In the genomic region with DNA sequence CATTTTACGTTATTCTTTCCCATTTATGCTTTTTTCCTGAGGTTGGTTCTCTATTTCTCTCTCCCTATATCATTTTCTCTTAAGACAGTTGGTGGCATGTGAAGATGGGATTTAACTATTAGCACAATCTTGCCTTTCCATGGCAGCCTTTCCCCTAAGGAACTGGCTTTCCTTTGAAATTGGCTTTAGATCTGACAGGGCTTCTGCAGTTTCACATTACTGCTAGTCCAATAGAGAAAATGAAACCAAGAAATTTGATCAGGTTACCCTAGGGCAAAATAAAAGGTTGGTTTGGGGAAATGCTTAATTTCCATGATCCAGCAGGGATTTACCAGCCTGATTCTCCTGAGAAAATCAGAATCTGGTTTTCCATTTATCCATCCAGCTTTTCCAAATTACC, we compare ENCODE assay signal across 14 cellular contexts.
A peak's percentile ranks its signal among the peaks of the same experiment; 100 is the strongest.
DNase-seq lines count a peak whose midpoint lies in the region; ATAC-seq and TF ChIP-seq lines count a peak whose summit lies in the region.
"Had no signal": no experiment of that assay in that cellular context is flagged by ENCODE, and none has a peak within 500 bp of the region (broad histone marks: within the 10 kb centered on the region; RNA-seq: fewer than 3 reads in every experiment).

No MANE protein-coding gene starts in this region.

- H3K36me3 ChIP-seq in MM.1S (replicated peaks; ENCODE audit: insufficient read depth, low read length) (no peaks in the 10 kb centered on the region), WERI-Rb-1 (no peaks in the 10 kb centered on the region)

- no peaks in the 10 kb centered on the region for H3K79me2 ChIP-seq in MM.1S (ENCODE audit: low read length)

- no peaks in the 10 kb centered on the region for H4K20me1 ChIP-seq in MM.1S (ENCODE audit: insufficient read depth, low read length)

- H3K27ac ChIP-seq in MM.1S (ENCODE audit: low read length) = no peak overlapping the region
- no peak overlapping the region for H3K27ac ChIP-seq in WERI-Rb-1
- H3K27ac ChIP-seq: GM23248 had no signal

- no peak overlapping the region for H3K27ac Mint-ChIP-seq in stimulated activated memory B cell treated with anti-CD40 and anti-IgM and Interleukin-4, amounts not matched to agents 10 μg/mL and 1 μg/mL and 100 μg/mL, for 72 hours
- H3K27ac Mint-ChIP-seq: activated naive CD4-positive, alpha-beta T cell treated with anti-CD3 and anti-CD28 coated beads for 36 hours had no signal

- peak; percentile 10 for DNase-seq in MM.1S
- no peak for DNase-seq in WERI-Rb-1
- DNase-seq: activated CD4-positive, CD25-positive, alpha-beta regulatory T cell treated with anti-CD3 and anti-CD28 coated beads, Interleukin-2, amount 50 U/mL, for 72 hours; activated naive CD4-positive, alpha-beta T cell treated with anti-CD3 and anti-CD28 coated beads for 36 hours; dermis blood vessel endothelial cell; glutamatergic neuron; GM23248; mesendoderm; SHP77 had no signal

- H3K4me1 ChIP-seq in MM.1S (ENCODE audit: low read length) = no peaks in the 10 kb centered on the region

- H3F3A ChIP-seq in MM.1S (ENCODE audit: insufficient read depth, low read length) = no peaks in the 10 kb centered on the region

- H2AFZ ChIP-seq in MM.1S (ENCODE audit: low read length) = peak overlapping the region; percentile 7; the same call in 1 of the 2 replicates
- H2AFZ ChIP-seq: GM23248 had no signal

- peak overlapping the region; percentile 45; the same call in 1 of the 2 replicates for H3K4me2 ChIP-seq in MM.1S (ENCODE audit: low read depth, low read length)

- H3K4me3 ChIP-seq in MM.1S (ENCODE audit: low read length) = no peak overlapping the region
- H3K4me3 ChIP-seq in WERI-Rb-1 (ENCODE audit: low read depth, low read length) = no peak overlapping the region
- H3K4me3 ChIP-seq: GM23248 had no signal

- H3K9me3 ChIP-seq in MM.1S (replicated peaks; ENCODE audit: insufficient read depth, low read length) (no peaks in the 10 kb centered on the region), WERI-Rb-1 (ENCODE audit: severe bottlenecking) (no peaks in the 10 kb centered on the region)

- no peaks in the 10 kb centered on the region for H3K9me2 ChIP-seq in MM.1S (replicated peaks; ENCODE audit: insufficient read depth, low read length)

- H3K4me1 Mint-ChIP-seq in stimulated activated memory B cell treated with anti-CD40 and anti-IgM and Interleukin-4, amounts not matched to agents 10 μg/mL and 1 μg/mL and 100 μg/mL, for 72 hours = peaks cover 12% of the 10 kb centered on the region

- peak overlapping the region; percentile 10 for H3K4me3 Mint-ChIP-seq in stimulated activated memory B cell treated with anti-CD40 and anti-IgM and Interleukin-4, amounts not matched to agents 10 μg/mL and 1 μg/mL and 100 μg/mL, for 72 hours
- H3K4me3 Mint-ChIP-seq: activated naive CD4-positive, alpha-beta T cell treated with anti-CD3 and anti-CD28 coated beads for 36 hours had no signal

- H3K27me3 ChIP-seq in MM.1S (replicated peaks; ENCODE audit: insufficient read depth, low read length) (no peaks in the 10 kb centered on the region), WERI-Rb-1 (ENCODE audit: insufficient read depth, low read depth, severe bottlenecking) (no peaks in the 10 kb centered on the region)

- TF ChIP-seq CTCF in MM.1S (IDR thresholded peaks at IDR 0.05; ENCODE audit: low read length) = no peak
- no peak for TF ChIP-seq CTCF in WERI-Rb-1 (IDR thresholded peaks at IDR 0.05; ENCODE audit: low read depth, low read length)

- ATAC-seq in GM19372 (IDR thresholded peaks at IDR 0.05; ENCODE audit: low read depth, unreplicated experiment) = peak; percentile 82
- ATAC-seq in HG02852 (IDR thresholded peaks at IDR 0.05; ENCODE audit: unreplicated experiment) = peak; percentile 57
- no peak for ATAC-seq in stimulated activated memory B cell treated with anti-CD40 and anti-IgM and Interleukin-4, amounts not matched to agents 10 μg/mL and 1 μg/mL and 100 μg/mL, for 72 hours
- ATAC-seq in HG02763 (IDR thresholded peaks at IDR 0.05; ENCODE audit: unreplicated experiment) = no peak
- ATAC-seq in HG03280 (IDR thresholded peaks at IDR 0.05; ENCODE audit: unreplicated experiment) = no peak

- no peaks in the 10 kb centered on the region for H3K9me3 Mint-ChIP-seq in stimulated activated memory B cell treated with anti-CD40 and anti-IgM and Interleukin-4, amounts not matched to agents 10 μg/mL and 1 μg/mL and 100 μg/mL, for 72 hours
- H3K9me3 Mint-ChIP-seq: activated naive CD4-positive, alpha-beta T cell treated with anti-CD3 and anti-CD28 coated beads for 36 hours had no signal

- H3K9ac ChIP-seq in MM.1S (ENCODE audit: low read length) = no peak overlapping the region
- H3K9ac ChIP-seq: GM23248 had no signal

- no peaks in the 10 kb centered on the region for H3K36me3 Mint-ChIP-seq in stimulated activated memory B cell treated with anti-CD40 and anti-IgM and Interleukin-4, amounts not matched to agents 10 μg/mL and 1 μg/mL and 100 μg/mL, for 72 hours

- H3K27me3 Mint-ChIP-seq in stimulated activated memory B cell treated with anti-CD40 and anti-IgM and Interleukin-4, amounts not matched to agents 10 μg/mL and 1 μg/mL and 100 μg/mL, for 72 hours = no peaks in the 10 kb centered on the region

Comparison
In these comparisons a context has a peak if more than half of its experiments do, and no peak if none do; other contexts are left out.
1. ATAC-seq: peak in GM19372 (single experiment) and HG02852 (single experiment); none in stimulated activated memory B cell treated with anti-CD40 and anti-IgM and Interleukin-4, amounts not matched to agents 10 μg/mL and 1 μg/mL and 100 μg/mL, for 72 hours (single experiment), HG02763 (single experiment) and HG03280 (single experiment).